Comparison of ENCODE assay signal across 8 cellular contexts in the genomic region with DNA sequence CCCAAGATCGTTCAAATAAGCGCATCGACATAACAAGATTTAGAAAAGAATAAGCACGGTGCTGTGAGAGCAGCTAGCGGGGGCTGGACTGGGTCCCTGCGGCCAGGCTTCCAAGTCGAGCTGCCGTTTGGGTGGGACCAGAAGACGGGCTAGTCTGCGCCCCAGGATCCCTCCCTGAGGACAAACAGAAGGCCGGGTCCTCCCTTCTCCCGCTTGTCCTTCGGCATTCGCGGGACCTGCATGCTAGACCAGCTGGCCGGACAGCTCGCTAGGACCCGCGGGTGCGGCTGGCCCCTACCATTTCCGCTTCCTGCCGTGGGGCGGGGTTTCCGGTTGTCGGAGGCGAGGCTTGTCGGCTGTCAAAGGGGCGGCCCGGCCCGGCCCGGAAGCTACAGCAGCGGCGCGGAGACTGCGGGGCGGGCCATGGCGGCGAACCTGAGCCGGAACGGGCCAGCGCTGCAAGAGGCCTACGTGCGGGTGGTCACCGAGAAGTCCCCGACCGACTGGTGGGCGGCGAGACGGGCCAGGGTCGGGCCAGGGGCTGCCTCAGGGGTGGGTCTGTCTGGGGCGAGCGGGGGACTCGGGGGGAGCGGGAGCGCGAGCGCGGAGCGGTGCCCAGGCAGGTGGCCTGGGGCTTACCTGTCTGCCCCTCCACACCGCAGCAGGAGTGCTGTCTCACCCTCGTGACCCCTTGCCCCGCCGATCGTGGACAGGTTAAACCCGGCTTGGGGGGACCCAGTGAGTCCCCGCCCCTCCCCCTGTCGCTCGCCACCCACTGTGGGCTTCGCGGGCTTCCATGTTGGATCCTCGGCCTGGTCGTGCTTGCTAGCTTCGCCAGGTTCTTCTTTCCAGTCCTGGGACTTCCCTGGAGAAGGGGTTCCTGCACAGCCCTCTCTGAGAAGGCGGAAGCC. TPM values are rescaled to one million over a fixed set of nuclear protein-coding genes. Genes with fewer than 3 reads are reported as not detected.
DNase-seq lines count a peak whose midpoint lies in the region; ATAC-seq and TF ChIP-seq lines count a peak whose summit lies in the region.

A gene (plus strand): TSS at position 388 of the 911 bp plus-strand sequence. CDS start 36 bp downstream, at position 424.

- H3K4me3 ChIP-seq in AG04450 (ENCODE audit: low read depth, low read length) (peak within 1 kb of the TSS; percentile 94), kidney epithelial cell (ENCODE audit: low read depth, low read length) (peak within 1 kb of the TSS; percentile 88)

- DNase-seq in AG04450 (ENCODE audit: low read depth, low spot score), result peak; percentile 32
- peak; percentile 89 for DNase-seq in NCI-H345 (lab: John Stamatoyannopoulos, UW)
- DNase-seq in activated CD4-positive, CD25-positive, alpha-beta regulatory T cell treated with anti-CD3 and anti-CD28 coated beads, Interleukin-2, amount 50 U/mL, for 72 hours, result peak; percentile 95
- DNase-seq in cerebellar nuclear complex (lab: John Stamatoyannopoulos, UW), result peak; percentile 56 to 80
- DNase-seq in kidney epithelial cell (ENCODE audit: low read depth), result peak; percentile 39
- DNase-seq in stimulated activated CD4-positive, alpha-beta T cell treated with anti-CD3 and anti-CD28 coated beads, Interleukin-15, amount 100 ng/mL, for 24 hours, result peak; percentile 96

- no peaks in the 10 kb centered on the region for H3K36me3 ChIP-seq in kidney epithelial cell (ENCODE audit: control insufficient read depth, insufficient read depth, low read length)

- H3K27me3 ChIP-seq in AG04450 (ENCODE audit: control insufficient read depth, insufficient read depth, low read length), result no peaks in the 10 kb centered on the region
- no peaks in the 10 kb centered on the region for H3K27me3 ChIP-seq in kidney epithelial cell (ENCODE audit: control insufficient read depth, insufficient read depth, low read length)

- CTCF ChIA-PET in AG04450 (lab: Charles Lee), result interaction anchor here (1.1 kb wide), 1 partner anchor 25 kb away, joined by 7 read pairs; no protein-coding TSS in a partner anchor

- TF ChIP-seq CTCF in AG04450 (IDR thresholded peaks at IDR 0.05; ENCODE audit: low read depth, low read length) (no peak), kidney epithelial cell (IDR thresholded peaks at IDR 0.05; ENCODE audit: insufficient read depth, low read length, poor library complexity, severe bottlenecking) (no peak)

- no peaks in the 10 kb centered on the region for H3K9me3 ChIP-seq in AG04450 (ENCODE audit: control insufficient read depth, insufficient read depth, low read length)

- H3K27ac ChIP-seq in AG04450 (ENCODE audit: low read depth, low read length), result peak within 1 kb of the TSS; percentile 52

- POLR2A ChIA-PET in AG04450 (lab: Yijun Ruan, JAX), result interaction anchor here (0.6 to 1.4 kb wide), 4 partner anchors 11 to 121 kb away, joined by 3 to 5 read pairs (median 4); no protein-coding TSS in a partner anchor

- ATAC-seq in GM18870 (IDR thresholded peaks at IDR 0.05; ENCODE audit: unreplicated experiment), result peak; percentile 69
- peak; percentile 55 for ATAC-seq in HG03108 (IDR thresholded peaks at IDR 0.05; ENCODE audit: unreplicated experiment)

RNA-seq across cellular contexts. Expression of the gene that starts here (rescaled TPM):
- 76.1 and 93.8 TPM in 2 replicates for polyA plus RNA-seq in AG04450 (2011; rRNA removed)
- 75.7 and 100 TPM in 2 replicates for polyA minus RNA-seq in AG04450 (2011; rRNA and poly(A)+ RNA removed)
- 120 and 121 TPM in 2 replicates for total RNA-seq in kidney epithelial cell

Comparison
In these comparisons a context has a peak if more than half of its experiments do, and no peak if none do; other contexts are left out.
1. Peak in every context shown above with its lines: DNase-seq, ATAC-seq, H3K4me3 ChIP-seq and H3K27ac ChIP-seq.
2. DNase-seq: peak in every context shown above with its lines; median percentile 96 in stimulated activated CD4-positive, alpha-beta T cell treated with anti-CD3 and anti-CD28 coated beads, Interleukin-15, amount 100 ng/mL, for 24 hours; 95 in activated CD4-positive, CD25-positive, alpha-beta regulatory T cell treated with anti-CD3 and anti-CD28 coated beads, Interleukin-2, amount 50 U/mL, for 72 hours; 89 in NCI-H345; 68 in cerebellar nuclear complex; 39 in kidney epithelial cell; 32 in AG04450.